Comparison of ENCODE assay signal across 10 cellular contexts in genomic region chr2:74514368-74515270, GRCh38. TPM values are rescaled to one million over a fixed set of nuclear protein-coding genes. Genes with fewer than 3 reads are reported as not detected.
DNase-seq lines count a peak whose midpoint lies in the region; ATAC-seq and TF ChIP-seq lines count a peak whose summit lies in the region.
"Had no signal": no experiment of that assay in that cellular context is flagged by ENCODE, and none has a peak within 500 bp of the region (broad histone marks: within the 10 kb centered on the region; RNA-seq: fewer than 3 reads in every experiment).

Gene TLX2 (plus strand): TSS chr2:74514450. CDS start chr2:74514807, 357 bp downstream.

- H3K18ac ChIP-seq in H9 (ENCODE audit: insufficient read length, low read depth, low read length) = no peak within 1 kb of the TSS

- H3K4me1 Mint-ChIP-seq in CD8-positive, alpha-beta memory T cell = peaks cover 15 to 32% (median 18%) of the 10 kb centered on the region in 3 donors
- H3K4me1 Mint-ChIP-seq in H9 = peaks cover 12 to 14% of the 10 kb centered on the region in 2 experiments
- peaks cover 16% of the 10 kb centered on the region for H3K4me1 Mint-ChIP-seq in activated T-helper 1 cell treated with anti-CD3 and anti-CD28 coated beads, Interleukin-12 subunit alpha, Interleukin-12 subunit beta, Interleukin-2, Interleukin-4 antibody, amounts not matched to agents 30 ng/mL and 10 ng/mL and 1 ng/mL, durations not matched to agents 14 hours and 24 hours and 36 hours (ENCODE audit: low read depth)
- H3K4me1 Mint-ChIP-seq in naive thymus-derived CD4-positive, alpha-beta T cell = peaks cover 9 to 33% (median 20%) of the 10 kb centered on the region in 7 donors

- H3K9me3 ChIP-seq in CD8-positive, alpha-beta memory T cell (ENCODE audit: low read length) = no peaks in the 10 kb centered on the region
- H3K9me3 ChIP-seq in H9 (ENCODE audit: control insufficient read depth, low read depth, low read length) (no peaks in the 10 kb centered on the region), colonic mucosa (no peaks in the 10 kb centered on the region)
- no peaks in the 10 kb centered on the region for H3K9me3 ChIP-seq in naive thymus-derived CD4-positive, alpha-beta T cell (ENCODE audit: control insufficient read depth in 2 of 3, low read length in 3 of 3)

- peak in 1 of 5 donors; percentile 18 for DNase-seq in CD8-positive, alpha-beta memory T cell
- DNase-seq in H9 = peak; percentile 43
- DNase-seq in activated T-helper 1 cell treated with anti-CD3 and anti-CD28 coated beads, Interleukin-12 subunit alpha, Interleukin-12 subunit beta, Interleukin-2, Interleukin-4 antibody, amounts not matched to agents 30 ng/mL and 10 ng/mL and 1 ng/mL, durations not matched to agents 14 hours and 24 hours and 36 hours (ENCODE audit: low spot score) = no peak
- peak in 1 of 9 donors; percentile 37 for DNase-seq in naive thymus-derived CD4-positive, alpha-beta T cell
- no peak for DNase-seq in colonic mucosa

- no peaks in the 10 kb centered on the region for H3K9me3 Mint-ChIP-seq in CD8-positive, alpha-beta memory T cell
- H3K9me3 Mint-ChIP-seq in H9 = peaks cover 13 to 17% of the 10 kb centered on the region in 2 experiments
- H3K9me3 Mint-ChIP-seq in activated T-helper 1 cell treated with anti-CD3 and anti-CD28 coated beads, Interleukin-12 subunit alpha, Interleukin-12 subunit beta, Interleukin-2, Interleukin-4 antibody, amounts not matched to agents 30 ng/mL and 10 ng/mL and 1 ng/mL, durations not matched to agents 14 hours and 24 hours and 36 hours = no peaks in the 10 kb centered on the region
- peaks cover 0 to 6% (median 0%) of the 10 kb centered on the region in 11 donors for H3K9me3 Mint-ChIP-seq in naive thymus-derived CD4-positive, alpha-beta T cell

- peak within 1 kb of the TSS in 1 of 8 donors; percentile 29 for H3K27ac Mint-ChIP-seq in CD8-positive, alpha-beta memory T cell
- H3K27ac Mint-ChIP-seq in H9 = no peak within 1 kb of the TSS
- peak within 1 kb of the TSS; percentile 49 for H3K27ac Mint-ChIP-seq in activated T-helper 1 cell treated with anti-CD3 and anti-CD28 coated beads, Interleukin-12 subunit alpha, Interleukin-12 subunit beta, Interleukin-2, Interleukin-4 antibody, amounts not matched to agents 30 ng/mL and 10 ng/mL and 1 ng/mL, durations not matched to agents 14 hours and 24 hours and 36 hours
- peak within 1 kb of the TSS in 1 of 9 donors; percentile 65 for H3K27ac Mint-ChIP-seq in naive thymus-derived CD4-positive, alpha-beta T cell

- intact Hi-C loops in activated T-helper 1 cell treated with anti-CD3 and anti-CD28 coated beads, Interleukin-12 subunit alpha, Interleukin-12 subunit beta, Interleukin-2, Interleukin-4 antibody, amounts not matched to agents 30 ng/mL and 10 ng/mL and 1 ng/mL, durations not matched to agents 14 hours and 24 hours and 36 hours (cut with micrococcal nuclease) = loop anchor here (1.0 kb wide), 1 partner anchor 16 kb away; no protein-coding TSS in a partner anchor
- intact Hi-C loops in naive thymus-derived CD4-positive, alpha-beta T cell (cut with micrococcal nuclease) = loop anchor here in 1 of 2 donors (2.0 kb wide), 1 partner anchor 16 kb away; the partner anchor contains the start of gene LBX2
- intact Hi-C loops in colonic mucosa (cut with DNase I) = no loop called here

- no CpG with 5 or more reads among the region's 82 CpGs for WGBS in H9 (ENCODE audit: extremely low coverage, insufficient read length, low lambda C conversion rate)

- TF ChIP-seq CTCF in H9 (conservative IDR thresholded peaks at IDR 0.05) (no peak), colonic mucosa (IDR thresholded peaks at IDR 0.05) (no peak)

- no peak within 1 kb of the TSS for H3K56ac ChIP-seq in H9 (ENCODE audit: insufficient read length, low read depth, low read length)

- no peak within 1 kb of the TSS for H3K23ac ChIP-seq in H9 (ENCODE audit: insufficient read length, low read depth, low read length)

- no peak within 1 kb of the TSS for H2AFZ ChIP-seq in H9 (ENCODE audit: low read length)

- H2BK20ac ChIP-seq in H9 (ENCODE audit: low read depth, low read length, poor library complexity, severe bottlenecking) = no peak within 1 kb of the TSS

- H2BK5ac ChIP-seq in H9 (ENCODE audit: insufficient read length, low read length) = no peak within 1 kb of the TSS

- peak within 1 kb of the TSS; percentile 49 for H3K4me2 ChIP-seq in H9 (ENCODE audit: insufficient read depth, insufficient read length, low read length)

- H3K9ac ChIP-seq in H9 (ENCODE audit: extremely low read depth, insufficient read length, low read length) (no peak within 1 kb of the TSS), colonic mucosa (ENCODE audit: low read depth in 2 of 2, low read length in 2 of 2) (no peak within 1 kb of the TSS)

- no peak within 1 kb of the TSS for H3K4ac ChIP-seq in H9 (ENCODE audit: low read depth, low read length)

- no peak within 1 kb of the TSS for H3T11ph ChIP-seq in H9 (ENCODE audit: low read length)

- no peaks in the 10 kb centered on the region for H3K36me3 ChIP-seq in CD8-positive, alpha-beta memory T cell (ENCODE audit: insufficient read depth, low read length)
- no peaks in the 10 kb centered on the region for H3K36me3 ChIP-seq in naive thymus-derived CD4-positive, alpha-beta T cell (ENCODE audit: control insufficient read depth in 2 of 3, insufficient read depth in 3 of 3, low read length in 3 of 3)
- H3K36me3 ChIP-seq in colonic mucosa = no peaks in the 10 kb centered on the region

- no peak within 1 kb of the TSS for H2BK120ac ChIP-seq in H9 (ENCODE audit: low read depth, low read length, poor library complexity, severe bottlenecking)

- H3K4me3 ChIP-seq in CD8-positive, alpha-beta memory T cell (ENCODE audit: low read length) = no peak within 1 kb of the TSS
- H3K4me3 ChIP-seq in naive thymus-derived CD4-positive, alpha-beta T cell (ENCODE audit: low read length) = peak within 1 kb of the TSS; percentile 28
- H3K4me3 ChIP-seq in colonic mucosa = no peak within 1 kb of the TSS
- H3K4me3 ChIP-seq: K562 had no signal

- no peaks in the 10 kb centered on the region for H4K20me1 ChIP-seq in H9 (ENCODE audit: control insufficient read depth, insufficient read depth, insufficient read length)

- H2BK15ac ChIP-seq in H9 (ENCODE audit: low read depth, low read length) = no peak within 1 kb of the TSS

- no peak for ATAC-seq in naive thymus-derived CD4-positive, alpha-beta T cell
- ATAC-seq in GM18909 (IDR thresholded peaks at IDR 0.05; ENCODE audit: poor library complexity, unreplicated experiment) (no peak), GM18511 (IDR thresholded peaks at IDR 0.05; ENCODE audit: unreplicated experiment) (no peak), GM21737 (IDR thresholded peaks at IDR 0.05; ENCODE audit: unreplicated experiment) (no peak)
- ATAC-seq: K562 had no signal

- H3K27ac ChIP-seq in CD8-positive, alpha-beta memory T cell (ENCODE audit: low read depth, low read length) = no peak within 1 kb of the TSS
- H3K27ac ChIP-seq in H9 (ENCODE audit: insufficient read length, low read depth, low read length) (no peak within 1 kb of the TSS), colonic mucosa (no peak within 1 kb of the TSS)
- H3K27ac ChIP-seq in naive thymus-derived CD4-positive, alpha-beta T cell (ENCODE audit: low read depth, low read length) = no peak within 1 kb of the TSS

- H3K79me1 ChIP-seq in H9 (ENCODE audit: insufficient read depth, low read depth, low read length, poor library complexity, severe bottlenecking) = no peaks in the 10 kb centered on the region

- H4K8ac ChIP-seq in H9 (replicated peaks; ENCODE audit: insufficient read length, low read depth, low read length) = no peak within 1 kb of the TSS

- no peak within 1 kb of the TSS for H2BK12ac ChIP-seq in H9 (ENCODE audit: insufficient read length, low read depth, low read length)

- peaks cover 60 to 74% of the 10 kb centered on the region in 2 donors for H3K27me3 Mint-ChIP-seq in CD8-positive, alpha-beta memory T cell
- H3K27me3 Mint-ChIP-seq in H9 (ENCODE audit: low read depth) = peaks cover 98% of the 10 kb centered on the region
- H3K27me3 Mint-ChIP-seq in activated T-helper 1 cell treated with anti-CD3 and anti-CD28 coated beads, Interleukin-12 subunit alpha, Interleukin-12 subunit beta, Interleukin-2, Interleukin-4 antibody, amounts not matched to agents 30 ng/mL and 10 ng/mL and 1 ng/mL, durations not matched to agents 14 hours and 24 hours and 36 hours (ENCODE audit: insufficient read depth) = peaks cover 63% of the 10 kb centered on the region
- H3K27me3 Mint-ChIP-seq in naive thymus-derived CD4-positive, alpha-beta T cell = peaks cover 56 to 83% (median 68%) of the 10 kb centered on the region in 5 donors

- peak within 1 kb of the TSS; percentile 48 to 85 (median 68) for H3K4me3 Mint-ChIP-seq in CD8-positive, alpha-beta memory T cell
- H3K4me3 Mint-ChIP-seq in H9 = peak within 1 kb of the TSS; percentile 51 to 78
- H3K4me3 Mint-ChIP-seq in activated T-helper 1 cell treated with anti-CD3 and anti-CD28 coated beads, Interleukin-12 subunit alpha, Interleukin-12 subunit beta, Interleukin-2, Interleukin-4 antibody, amounts not matched to agents 30 ng/mL and 10 ng/mL and 1 ng/mL, durations not matched to agents 14 hours and 24 hours and 36 hours = peak within 1 kb of the TSS; percentile 77
- H3K4me3 Mint-ChIP-seq in naive thymus-derived CD4-positive, alpha-beta T cell = peak within 1 kb of the TSS; percentile 66 to 87 (median 76)

- H3K23me2 ChIP-seq in H9 (ENCODE audit: insufficient read length, low read depth, low read length, poor library complexity, severe bottlenecking) = peaks cover 19% of the 10 kb centered on the region

- H3K14ac ChIP-seq in H9 (ENCODE audit: insufficient read depth, low read length) = no peak within 1 kb of the TSS

- no peak within 1 kb of the TSS for H4K91ac ChIP-seq in H9 (ENCODE audit: insufficient read length, low read depth, low read length)

- H4K5ac ChIP-seq in H9 (ENCODE audit: insufficient read length, low read depth, low read length) = no peak within 1 kb of the TSS

- CTCF ChIA-PET in CD8-positive, alpha-beta memory T cell (lab: Charles Lee) = interaction anchor here (1.6 kb wide), 1 partner anchor 14 kb away, joined by 3 read pairs; no protein-coding TSS in a partner anchor
- CTCF ChIA-PET in naive thymus-derived CD4-positive, alpha-beta T cell (lab: Charles Lee) = no interaction called here

- H3K4me1 ChIP-seq in CD8-positive, alpha-beta memory T cell (ENCODE audit: insufficient read depth, low read length) = peaks cover 33% of the 10 kb centered on the region
- H3K4me1 ChIP-seq in H9 (ENCODE audit: insufficient read depth, low read length) (no peaks in the 10 kb centered on the region), colonic mucosa (peaks cover 18% of the 10 kb centered on the region)
- peaks cover 10 to 32% of the 10 kb centered on the region in 2 donors for H3K4me1 ChIP-seq in naive thymus-derived CD4-positive, alpha-beta T cell (ENCODE audit: control insufficient read depth in 2 of 2, insufficient read depth in 2 of 2, low read length in 2 of 2)

- H2AK5ac ChIP-seq in H9 (ENCODE audit: insufficient read length, low read length) = no peak within 1 kb of the TSS

- POLR2A ChIA-PET in CD8-positive, alpha-beta memory T cell (lab: Charles Lee) = no interaction called here
- POLR2A ChIA-PET in naive thymus-derived CD4-positive, alpha-beta T cell (lab: Charles Lee) = interaction anchor here (0.7 to 2.0 kb wide), 4 partner anchors 12 to 316 kb away, joined by 4 to 8 read pairs (median 7); partner anchors contain the start of genes AUP1, DQX1, HTRA2 and MTHFD2

- H3K36me3 Mint-ChIP-seq in CD8-positive, alpha-beta memory T cell = no peaks in the 10 kb centered on the region
- peaks cover 5 to 8% (median 6%) of the 10 kb centered on the region in 3 experiments; a peak in 6 of 7 replicates for H3K36me3 Mint-ChIP-seq in H9 (ENCODE audit: insufficient read depth in 1 of 3, low read depth in 3 of 3)
- H3K36me3 Mint-ChIP-seq in activated T-helper 1 cell treated with anti-CD3 and anti-CD28 coated beads, Interleukin-12 subunit alpha, Interleukin-12 subunit beta, Interleukin-2, Interleukin-4 antibody, amounts not matched to agents 30 ng/mL and 10 ng/mL and 1 ng/mL, durations not matched to agents 14 hours and 24 hours and 36 hours (ENCODE audit: low read depth) = peaks cover 10% of the 10 kb centered on the region
- H3K36me3 Mint-ChIP-seq in naive thymus-derived CD4-positive, alpha-beta T cell = peaks cover 0 to 11% (median 0%) of the 10 kb centered on the region in 5 donors

- no peaks in the 10 kb centered on the region for H3K79me2 ChIP-seq in H9 (ENCODE audit: insufficient read depth, low read length)

- H3K27me3 ChIP-seq in CD8-positive, alpha-beta memory T cell (ENCODE audit: insufficient read depth, low read length, poor library complexity, severe bottlenecking) = peaks cover 66% of the 10 kb centered on the region
- H3K27me3 ChIP-seq in H9 (ENCODE audit: insufficient read depth, low read length) (peaks cover 92% of the 10 kb centered on the region), colonic mucosa (peaks cover 67% of the 10 kb centered on the region)
- H3K27me3 ChIP-seq in naive thymus-derived CD4-positive, alpha-beta T cell (ENCODE audit: control insufficient read depth in 2 of 2, insufficient read depth in 2 of 2, low read length in 2 of 2) = peaks cover 12 to 42% of the 10 kb centered on the region in 2 donors

RNA-seq across cellular contexts. Expression of gene TLX2, which starts in this region (rescaled TPM):
- under 1 TPM; 0.37 to 0.60 TPM for total RNA-seq in CD8-positive, alpha-beta memory T cell
- not detected for polyA plus RNA-seq in CD8-positive, alpha-beta memory T cell
- total RNA-seq in H9 (2021) (0.20 and 0.26 TPM in 2 replicates), colonic mucosa (under 1 TPM; 0.12 to 0.40 TPM)
- total RNA-seq in activated T-helper 1 cell treated with anti-CD3 and anti-CD28 coated beads, Interleukin-12 subunit alpha, Interleukin-12 subunit beta, Interleukin-2, Interleukin-4 antibody, amounts not matched to agents 30 ng/mL and 10 ng/mL and 1 ng/mL, durations not matched to agents 14 hours and 24 hours and 36 hours = 1.2 and 1.5 TPM in 2 replicates
- total RNA-seq in naive thymus-derived CD4-positive, alpha-beta T cell = under 1 TPM in 2 of 5 experiments, not detected in 3; 0.34 to 0.66 TPM
- not detected for polyA plus RNA-seq in naive thymus-derived CD4-positive, alpha-beta T cell
- total RNA-seq: glomerular endothelial cell, K562 had no signal
- polyA plus RNA-seq: K562 had no signal

Comparison
In these comparisons a context has a peak if more than half of its experiments do, and no peak if none do; other contexts are left out.
1. Peak in DNase-seq and H3K4me2 ChIP-seq in H9; RNA of the gene not detected or under 1 TPM.